25 cellular contexts compared by ENCODE assay signal in genomic region chr2:104702026-104702425, GRCh38.
DNase-seq lines count a peak whose midpoint lies in the region; ATAC-seq, FAIRE-seq and TF ChIP-seq lines count a peak whose summit lies in the region.
"Had no signal": no experiment of that assay in that cellular context is flagged by ENCODE, and none has a peak within 500 bp of the region (broad histone marks: within the 10 kb centered on the region; RNA-seq: fewer than 3 reads in every experiment).

No MANE protein-coding gene starts in this region.

- no peak overlapping the region for H3K4me3 ChIP-seq in astrocyte (ENCODE audit: insufficient read depth, low read depth, low read length)
- H3K4me3 ChIP-seq: coronary artery, lower lobe of right lung, MG63, ovary, sigmoid colon, SK-N-MC had no signal

- no peak for FAIRE-seq in astrocyte (lab: Jason Lieb, UNC)
- FAIRE-seq: G401.6, GM18507 had no signal

- no peak for TF ChIP-seq CTCF in astrocyte (IDR thresholded peaks at IDR 0.05; ENCODE audit: insufficient read depth, low read depth, low read length)
- TF ChIP-seq CTCF in neural crest cell (conservative IDR thresholded peaks at IDR 0.05) = no peak

- H3K36me3 Mint-ChIP-seq in astrocyte (ENCODE audit: low read depth, unreplicated experiment) = no peaks in the 10 kb centered on the region
- H3K36me3 Mint-ChIP-seq in neural crest cell (ENCODE audit: low read depth) = no peaks in the 10 kb centered on the region
- H3K36me3 Mint-ChIP-seq: CD4-positive, CD25-positive, alpha-beta regulatory T cell had no signal

- H3K4me1 Mint-ChIP-seq in astrocyte (ENCODE audit: low read depth, unreplicated experiment) = peaks cover 7% of the 10 kb centered on the region
- H3K4me1 Mint-ChIP-seq in neural crest cell = peaks cover 61% of the 10 kb centered on the region
- H3K4me1 Mint-ChIP-seq: activated naive CD8-positive, alpha-beta T cell treated with anti-CD3 and anti-CD28 coated beads, Interleukin-2, amount 50 U/mL, for 24 hours; CD4-positive, CD25-positive, alpha-beta regulatory T cell had no signal

- DNase-seq in Ammon's horn (ENCODE audit: low spot score) (peak; percentile 25), NCI-H1105 (lab: John Stamatoyannopoulos, UW) (peak; percentile 32), astrocyte (ENCODE audit: low read depth) (no peak), neural crest cell (ENCODE audit: low read depth, low spot score) (no peak), T-helper 2 cell (no peak), AML-193 (lab: John Stamatoyannopoulos, UW) (no peak)
- DNase-seq: activated CD4-positive, alpha-beta T cell treated with anti-CD3 and anti-CD28 coated beads for 1 hour; activated CD8-positive, alpha-beta T cell treated with anti-CD3 and anti-CD28 coated beads, Interleukin-2, amount 10 ng/mL, durations not matched to agents 7 days and 5 days; activated gamma-delta T cell; activated naive CD8-positive, alpha-beta T cell treated with anti-CD3 and anti-CD28 coated beads, Interleukin-2, amount 50 U/mL, for 24 hours; CD4-positive, CD25-positive, alpha-beta regulatory T cell; H7; lower lobe of right lung; MG63; NCI-H187 treated with DMSO at 0.1 percent for 48 hours; NCI-H226; ovary; RPMI8226; sigmoid colon; stimulated activated CD4-positive, alpha-beta T cell treated with anti-CD3 and anti-CD28 coated beads, Interleukin-15, amount 100 ng/mL, for 24 hours had no signal

- no peak overlapping the region for H2AFZ ChIP-seq in astrocyte (ENCODE audit: low read depth, low read length)

- H3K4me2 ChIP-seq in astrocyte (ENCODE audit: low read length) = peak overlapping the region; percentile 69

- H3K27me3 ChIP-seq in astrocyte (ENCODE audit: insufficient read depth, low read length) = peaks cover 11% of the 10 kb centered on the region
- H3K27me3 ChIP-seq: ovary had no signal

- H3K27ac ChIP-seq in astrocyte (ENCODE audit: low read depth, low read length) = no peak overlapping the region
- H3K27ac ChIP-seq: coronary artery, lower lobe of right lung, ovary, sigmoid colon, SK-N-MC had no signal

- H3K9me3 Mint-ChIP-seq in astrocyte (ENCODE audit: unreplicated experiment) (no peaks in the 10 kb centered on the region), neural crest cell (no peaks in the 10 kb centered on the region)
- H3K9me3 Mint-ChIP-seq: activated naive CD8-positive, alpha-beta T cell treated with anti-CD3 and anti-CD28 coated beads, Interleukin-2, amount 50 U/mL, for 24 hours; CD4-positive, CD25-positive, alpha-beta regulatory T cell had no signal

- no peaks in the 10 kb centered on the region for H3K36me3 ChIP-seq in astrocyte (ENCODE audit: insufficient read depth, low read length)
- H3K36me3 ChIP-seq: lower lobe of right lung, MG63, ovary, sigmoid colon had no signal

- no peak overlapping the region for H3K4me3 Mint-ChIP-seq in astrocyte (ENCODE audit: unreplicated experiment)
- peak overlapping the region; percentile 25 for H3K4me3 Mint-ChIP-seq in neural crest cell
- H3K4me3 Mint-ChIP-seq: activated CD8-positive, alpha-beta T cell treated with anti-CD3 and anti-CD28 coated beads, Interleukin-2, amount 10 ng/mL, durations not matched to agents 7 days and 5 days; activated naive CD8-positive, alpha-beta T cell treated with anti-CD3 and anti-CD28 coated beads, Interleukin-2, amount 50 U/mL, for 24 hours; CD4-positive, CD25-positive, alpha-beta regulatory T cell had no signal

- H3K79me2 ChIP-seq in astrocyte (ENCODE audit: insufficient read depth, low read length) = no peaks in the 10 kb centered on the region

- ATAC-seq in HG03457 (IDR thresholded peaks at IDR 0.05; ENCODE audit: unreplicated experiment) = no peak
- ATAC-seq: activated CD8-positive, alpha-beta T cell treated with anti-CD3 and anti-CD28 coated beads, Interleukin-2, amount 10 ng/mL, durations not matched to agents 7 days and 5 days; activated naive CD8-positive, alpha-beta T cell treated with anti-CD3 and anti-CD28 coated beads, Interleukin-2, amount 50 U/mL, for 24 hours; lower lobe of right lung had no signal

- H3K4me1 ChIP-seq in astrocyte (ENCODE audit: insufficient read depth, low read length) = peaks cover 13% of the 10 kb centered on the region
- H3K4me1 ChIP-seq: lower lobe of right lung, sigmoid colon had no signal

- H4K20me1 ChIP-seq in astrocyte (ENCODE audit: insufficient read depth, low read length) = no peaks in the 10 kb centered on the region

- H3K27ac Mint-ChIP-seq in astrocyte (ENCODE audit: unreplicated experiment) (no peak overlapping the region), neural crest cell (ENCODE audit: unreplicated experiment) (peak overlapping the region; percentile 52)
- H3K27ac Mint-ChIP-seq: activated CD8-positive, alpha-beta T cell treated with anti-CD3 and anti-CD28 coated beads, Interleukin-2, amount 10 ng/mL, durations not matched to agents 7 days and 5 days; activated naive CD8-positive, alpha-beta T cell treated with anti-CD3 and anti-CD28 coated beads, Interleukin-2, amount 50 U/mL, for 24 hours; CD4-positive, CD25-positive, alpha-beta regulatory T cell had no signal

- peaks cover 8% of the 10 kb centered on the region for H3K27me3 Mint-ChIP-seq in astrocyte (ENCODE audit: low read depth, unreplicated experiment)
- H3K27me3 Mint-ChIP-seq in neural crest cell (ENCODE audit: low read depth) = no peaks in the 10 kb centered on the region
- H3K27me3 Mint-ChIP-seq: activated naive CD8-positive, alpha-beta T cell treated with anti-CD3 and anti-CD28 coated beads, Interleukin-2, amount 50 U/mL, for 24 hours; CD4-positive, CD25-positive, alpha-beta regulatory T cell had no signal

- H3K9me3 ChIP-seq in astrocyte (ENCODE audit: insufficient read depth, low read depth, low read length) = no peaks in the 10 kb centered on the region
- H3K9me3 ChIP-seq: lower lobe of right lung, MG63, ovary, sigmoid colon had no signal

- H3K9ac ChIP-seq in astrocyte (ENCODE audit: low read length) = no peak overlapping the region

Comparison
In these comparisons a context has a peak if more than half of its experiments do, and no peak if none do; other contexts are left out.
1. DNase-seq: peak in Ammon's horn (single experiment) and NCI-H1105 (single experiment); none in astrocyte (single experiment), neural crest cell (single experiment), T-helper 2 cell (0 of 5) and AML-193 (0 of 2).